In genomic region chr1:226648421-226648820, GRCh38 we compare ENCODE assay signal across 21 cellular contexts.
DNase-seq lines count a peak whose midpoint lies in the region; ATAC-seq and TF ChIP-seq lines count a peak whose summit lies in the region.
"Had no signal": no experiment of that assay in that cellular context is flagged by ENCODE, and none has a peak within 500 bp of the region (broad histone marks: within the 10 kb centered on the region; RNA-seq: fewer than 3 reads in every experiment).

No MANE protein-coding gene starts in this region.

- H3K9me3 Mint-ChIP-seq in T-cell (no peaks in the 10 kb centered on the region), progenitor cell of endocrine pancreas (ENCODE audit: low read depth) (no peaks in the 10 kb centered on the region)
- peaks cover 0 to 2% (median 0%) of the 10 kb centered on the region in 11 donors for H3K9me3 Mint-ChIP-seq in naive thymus-derived CD4-positive, alpha-beta T cell
- H3K9me3 Mint-ChIP-seq: HFFc6 had no signal

- H3K27ac ChIP-seq in right atrium auricular region = no peak overlapping the region
- H3K27ac ChIP-seq in naive thymus-derived CD4-positive, alpha-beta T cell (ENCODE audit: low read depth, low read length) = peak overlapping the region; percentile 69
- H3K27ac ChIP-seq: A549, HL-60 had no signal

- no peaks in the 10 kb centered on the region for H3K27me3 ChIP-seq in right atrium auricular region
- H3K27me3 ChIP-seq in naive thymus-derived CD4-positive, alpha-beta T cell (ENCODE audit: control insufficient read depth in 2 of 2, insufficient read depth in 2 of 2, low read length in 2 of 2) = no peaks in the 10 kb centered on the region

- peaks cover 30% of the 10 kb centered on the region for H3K36me3 ChIP-seq in right atrium auricular region
- H3K36me3 ChIP-seq in naive thymus-derived CD4-positive, alpha-beta T cell (ENCODE audit: control insufficient read depth in 2 of 3, insufficient read depth in 3 of 3, low read length in 3 of 3) = peaks cover 13 to 60% (median 21%) of the 10 kb centered on the region in 3 experiments

- H3K27ac Mint-ChIP-seq in T-cell (peak overlapping the region; percentile 50 to 91), progenitor cell of endocrine pancreas (no peak overlapping the region)
- H3K27ac Mint-ChIP-seq in naive thymus-derived CD4-positive, alpha-beta T cell = peak overlapping the region in 7 of 9 donors; percentile 25 to 91 (median 76)
- H3K27ac Mint-ChIP-seq: HFFc6 had no signal

- ATAC-seq in left ventricle myocardium superior (no peak), T-cell (replicated peaks in 1 of 4) (no peak)
- ATAC-seq in naive thymus-derived CD4-positive, alpha-beta T cell = no peak
- ATAC-seq: A549, PC-3 had no signal

- H3K4me3 Mint-ChIP-seq in T-cell = no peak overlapping the region
- peak overlapping the region in 3 of 10 donors; percentile 18 to 50 (median 22) for H3K4me3 Mint-ChIP-seq in naive thymus-derived CD4-positive, alpha-beta T cell
- H3K4me3 Mint-ChIP-seq in progenitor cell of endocrine pancreas (ENCODE audit: low read depth) = no peak overlapping the region
- H3K4me3 Mint-ChIP-seq: HFFc6 had no signal

- no peaks in the 10 kb centered on the region for H3K9me3 ChIP-seq in right atrium auricular region
- no peaks in the 10 kb centered on the region for H3K9me3 ChIP-seq in naive thymus-derived CD4-positive, alpha-beta T cell (ENCODE audit: control insufficient read depth in 2 of 3, low read length in 3 of 3)
- H3K9me3 ChIP-seq: A549 had no signal

- H3K36me3 Mint-ChIP-seq in T-cell (peaks cover 26% of the 10 kb centered on the region), progenitor cell of endocrine pancreas (ENCODE audit: insufficient read depth) (no peaks in the 10 kb centered on the region)
- peaks cover 9 to 32% (median 12%) of the 10 kb centered on the region in 5 donors for H3K36me3 Mint-ChIP-seq in naive thymus-derived CD4-positive, alpha-beta T cell

- H3K4me1 Mint-ChIP-seq in T-cell (peaks cover 60 to 80% (median 75%) of the 10 kb centered on the region in 3 donors), progenitor cell of endocrine pancreas (ENCODE audit: low read depth) (no peaks in the 10 kb centered on the region)
- peaks cover 0 to 83% (median 63%) of the 10 kb centered on the region in 7 donors for H3K4me1 Mint-ChIP-seq in naive thymus-derived CD4-positive, alpha-beta T cell

- peaks cover 0 to 38% of the 10 kb centered on the region in 2 donors for H3K4me1 ChIP-seq in right atrium auricular region
- peaks cover 36 to 64% of the 10 kb centered on the region in 2 donors for H3K4me1 ChIP-seq in naive thymus-derived CD4-positive, alpha-beta T cell (ENCODE audit: control insufficient read depth in 2 of 2, insufficient read depth in 2 of 2, low read length in 2 of 2)
- H3K4me1 ChIP-seq: A549 had no signal

- peak; percentile 4 for DNase-seq in left ventricle myocardium superior
- DNase-seq in right atrium auricular region (ENCODE audit: low spot score) = no peak
- no peak for DNase-seq in T-cell
- DNase-seq in naive thymus-derived CD4-positive, alpha-beta T cell = no peak
- DNase-seq in HT-29 (ENCODE audit: low spot score) = no peak
- no peak for DNase-seq in progenitor cell of endocrine pancreas (ENCODE audit: low spot score, unreplicated experiment)
- no peak for DNase-seq in DMS153 (lab: John Stamatoyannopoulos, UW)
- DNase-seq: DMS79 treated with DMSO at 0.1 percent for 48 hours, H7, HFFc6, IMR-90, NCI-H1092, NCI-H1436 treated with DMSO at 0.1 percent for 48 hours, NCI-H2029, NCI-H345, NCI-H524 treated with DMSO at 0.1 percent for 48 hours, PC-3, RPMI8226, SIG-M5 had no signal

- intact Hi-C loops in left ventricle myocardium superior (cut with micrococcal nuclease) = no loop called here
- intact Hi-C loops in naive thymus-derived CD4-positive, alpha-beta T cell (cut with micrococcal nuclease) = no loop called here

- no peak for TF ChIP-seq CTCF in right atrium auricular region (IDR thresholded peaks at IDR 0.05)
- TF ChIP-seq CTCF in progenitor cell of endocrine pancreas (IDR thresholded peaks at IDR 0.05; ENCODE audit: unreplicated experiment) = no peak

- CTCF ChIA-PET in T-cell (lab: Charles Lee) = interaction anchor here in 1 of 2 donors (1.8 kb wide), 1 partner anchor 39 kb away, joined by 8 read pairs; no protein-coding TSS in a partner anchor
- CTCF ChIA-PET in naive thymus-derived CD4-positive, alpha-beta T cell (lab: Charles Lee) = interaction anchor here (1.0 to 5.6 kb wide), 4 partner anchors 24 to 180 kb away, joined by 3 to 28 read pairs (median 4); no protein-coding TSS in a partner anchor

- no peaks in the 10 kb centered on the region for H3K27me3 Mint-ChIP-seq in T-cell
- H3K27me3 Mint-ChIP-seq in naive thymus-derived CD4-positive, alpha-beta T cell = no peaks in the 10 kb centered on the region
- H3K27me3 Mint-ChIP-seq in progenitor cell of endocrine pancreas = peaks cover 4% of the 10 kb centered on the region

- H3K4me3 ChIP-seq in right atrium auricular region = no peak overlapping the region
- no peak overlapping the region for H3K4me3 ChIP-seq in naive thymus-derived CD4-positive, alpha-beta T cell (ENCODE audit: low read length)
- H3K4me3 ChIP-seq: A549 had no signal

- POLR2A ChIA-PET in T-cell (lab: Charles Lee) = interaction anchor here in 1 of 2 donors (0.6 kb wide), 1 partner anchor 73 kb away, joined by 8 read pairs; no protein-coding TSS in a partner anchor
- POLR2A ChIA-PET in naive thymus-derived CD4-positive, alpha-beta T cell (lab: Charles Lee) = interaction anchor here (0.8 to 17.1 kb wide), 7 partner anchors 10 to 88 kb away, joined by 3 to 276 read pairs (median 3); no protein-coding TSS in a partner anchor
